9 cellular contexts compared by ENCODE assay signal in the genomic region with DNA sequence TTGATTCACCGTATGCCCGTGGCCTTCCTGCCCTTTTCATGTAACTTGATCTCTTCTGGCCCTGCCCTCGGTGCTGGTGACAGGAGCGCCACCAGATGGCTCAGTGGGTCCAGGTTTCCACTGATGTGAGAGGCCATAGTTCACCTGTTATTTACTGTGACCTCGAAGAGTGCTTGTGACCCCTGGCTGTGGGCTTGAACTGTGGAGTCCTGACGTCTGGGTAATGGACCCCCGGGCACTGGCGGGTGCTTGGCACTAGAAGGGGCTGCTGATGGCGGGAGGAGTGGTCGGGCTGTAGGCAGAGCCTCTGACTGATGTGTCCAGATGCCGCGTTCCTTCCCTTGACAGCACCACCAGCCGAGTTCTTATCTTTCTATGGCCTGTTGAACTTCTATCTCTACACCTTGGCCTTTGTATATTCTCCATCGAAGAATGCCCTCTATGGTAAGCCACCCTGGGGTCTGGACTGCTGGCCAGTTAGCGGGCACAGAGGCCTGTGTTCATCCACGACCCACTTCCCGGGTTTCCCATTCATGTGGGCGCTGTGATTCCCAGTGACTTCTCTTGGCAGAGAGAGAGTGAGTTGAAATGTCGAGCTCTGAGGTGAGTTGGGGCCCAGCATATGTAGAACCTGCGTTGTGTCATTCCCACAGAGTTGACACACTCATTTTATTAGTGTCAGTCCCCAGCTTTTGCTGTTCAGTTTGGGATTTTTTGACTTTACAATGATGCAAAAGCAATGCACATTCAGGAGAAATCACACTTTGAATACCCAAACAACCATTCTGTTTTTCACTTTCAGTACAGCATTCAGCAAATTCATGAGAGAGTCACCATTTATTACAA. TPM values are rescaled to one million over a fixed set of nuclear protein-coding genes. Genes with fewer than 3 reads are reported as not detected.
DNase-seq lines count a peak whose midpoint lies in the region; ATAC-seq and TF ChIP-seq lines count a peak whose summit lies in the region.
"Had no signal": no experiment of that assay in that cellular context is flagged by ENCODE, and none has a peak within 500 bp of the region (broad histone marks: within the 10 kb centered on the region; RNA-seq: fewer than 3 reads in every experiment).

No MANE protein-coding gene starts in this region.

- peak; percentile 71 to 83 (median 80) for ATAC-seq in psoas muscle
- ATAC-seq in HG02884 (IDR thresholded peaks at IDR 0.05; ENCODE audit: unreplicated experiment): no peak

- no peaks in the 10 kb centered on the region for H3K27me3 ChIP-seq in WERI-Rb-1 (ENCODE audit: insufficient read depth, low read depth, severe bottlenecking)
- H3K27me3 ChIP-seq in psoas muscle (ENCODE audit: insufficient read depth in 3 of 3, low read length in 2 of 3): no peaks in the 10 kb centered on the region

- no peaks in the 10 kb centered on the region for H3K9me3 ChIP-seq in WERI-Rb-1 (ENCODE audit: severe bottlenecking)
- H3K9me3 ChIP-seq in psoas muscle: no peaks in the 10 kb centered on the region

- intact Hi-C loops in psoas muscle (cut with DNase I): loop anchor here (1.0 to 10.0 kb wide), 3 partner anchors 61 to 485 kb away; no protein-coding TSS in a partner anchor

- peak overlapping the region; percentile 48 for H3K27ac Mint-ChIP-seq in endothelial cell (ENCODE audit: unreplicated experiment)

- H3K4me1 ChIP-seq in psoas muscle: peaks cover 27% of the 10 kb centered on the region

- H3K4me1 Mint-ChIP-seq in endothelial cell (ENCODE audit: unreplicated experiment): peaks cover 13% of the 10 kb centered on the region

- no peaks in the 10 kb centered on the region for H3K9me3 Mint-ChIP-seq in endothelial cell (ENCODE audit: unreplicated experiment)

- TF ChIP-seq CTCF in WERI-Rb-1 (IDR thresholded peaks at IDR 0.05; ENCODE audit: low read depth, low read length) (peak; percentile 51), endothelial cell (IDR thresholded peaks at IDR 0.05; ENCODE audit: unreplicated experiment) (no peak), psoas muscle (IDR thresholded peaks at IDR 0.05) (peak; percentile 63)

- no peak overlapping the region for H3K27ac ChIP-seq in WERI-Rb-1
- peak overlapping the region; percentile 50 for H3K27ac ChIP-seq in psoas muscle

- peaks cover 44% of the 10 kb centered on the region for H3K36me3 Mint-ChIP-seq in endothelial cell (ENCODE audit: low read depth, unreplicated experiment)

- H3K27me3 Mint-ChIP-seq in endothelial cell (ENCODE audit: unreplicated experiment): no peaks in the 10 kb centered on the region

- WGBS in psoas muscle, 3 donors: 62 to 70% (median 65%) methylated on average over 20 of the region's 20 CpGs

- peaks cover 63% of the 10 kb centered on the region for H3K36me3 ChIP-seq in WERI-Rb-1
- peaks cover 0 to 35% of the 10 kb centered on the region in 2 donors for H3K36me3 ChIP-seq in psoas muscle (ENCODE audit: insufficient read depth in 1 of 2, low read depth in 1 of 2)

- no peak overlapping the region for H3K4me3 Mint-ChIP-seq in endothelial cell (ENCODE audit: unreplicated experiment)

- no peak overlapping the region for H3K4me3 ChIP-seq in WERI-Rb-1 (ENCODE audit: low read depth, low read length)
- H3K4me3 ChIP-seq in psoas muscle: no peak overlapping the region

- DNase-seq in NCI-H2171 treated with DMSO at 0.1 percent for 48 hours (lab: John Stamatoyannopoulos, UW): peak; percentile 20
- no peak for DNase-seq in NCI-H2171 (lab: John Stamatoyannopoulos, UW)
- DNase-seq in WERI-Rb-1: peak; percentile 56
- DNase-seq in endothelial cell (ENCODE audit: low spot score): no peak
- DNase-seq in psoas muscle: peak; percentile 39 to 78
- DNase-seq in NCI-H1092 treated with DMSO at 0.1 percent for 48 hours (lab: John Stamatoyannopoulos, UW): no peak
- DNase-seq in NCI-H446 (lab: John Stamatoyannopoulos, UW): no peak
- DNase-seq: KG1 had no signal

RNA-seq across cellular contexts. Expression of a gene that starts 14.9 kb away (rescaled TPM):
- total RNA-seq in endothelial cell (ENCODE audit: unreplicated experiment): 115 TPM
- total RNA-seq in psoas muscle: 100 to 1,000 TPM; 112 to 146 (median 135) TPM
- polyA plus RNA-seq in psoas muscle: 100 to 1,000 TPM; 150 to 202 (median 177) TPM

RNA-seq across cellular contexts. Expression of a gene that starts 20.3 kb away (rescaled TPM):
- total RNA-seq in endothelial cell (ENCODE audit: unreplicated experiment) (0.77 TPM), psoas muscle (10 to 100 TPM in 2 of 4 donors, 1 to 10 TPM in 2; 1.9 to 17.3 (median 11.0) TPM)
- polyA plus RNA-seq in psoas muscle: 1 to 10 TPM; 1.7 to 4.1 (median 2.2) TPM

Comparison
In these comparisons a context has a peak if more than half of its experiments do, and no peak if none do; other contexts are left out.
1. DNase-seq: peak in NCI-H2171 treated with DMSO at 0.1 percent for 48 hours (single experiment), WERI-Rb-1 (single experiment) and psoas muscle (2 of 2); none in NCI-H2171 (single experiment), endothelial cell (single experiment), NCI-H1092 treated with DMSO at 0.1 percent for 48 hours (single experiment) and NCI-H446 (0 of 2).